Comparison of ENCODE assay signal across 26 cellular contexts in genomic region chr14:42617005-42617404, GRCh38.
"Had no signal": no experiment of that assay in that cellular context is flagged by ENCODE, and none has a peak within 500 bp of the region (broad histone marks: within the 10 kb centered on the region; RNA-seq: fewer than 3 reads in every experiment).

No MANE protein-coding gene starts in this region.

- H3K36me3 ChIP-seq: stomach, suprapubic skin, thoracic aorta, thyroid gland, tibial artery, tibial nerve, transverse colon, upper lobe of left lung, upper lobe of right lung, uterus, vagina had no signal

- ATAC-seq: stimulated activated effector memory CD8-positive, alpha-beta T cell treated with anti-CD3 and anti-CD28 coated beads, Interleukin-12 subunit alpha, Interleukin-12 subunit beta, amount 100 ng/mL, for 72 hours; stimulated activated memory B cell treated with anti-CD40 and anti-IgM and Interleukin-4, amounts not matched to agents 10 μg/mL and 1 μg/mL and 100 μg/mL, for 72 hours; stimulated activated naive B cell treated with anti-CD40 and anti-IgM and Interleukin-4, amounts not matched to agents 10 μg/mL and 1 μg/mL and 100 μg/mL, for 72 hours; stimulated activated naive CD8-positive, alpha-beta T cell treated with anti-CD3 and anti-CD28 coated beads, Interleukin-15, amount 100 ng/mL, for 72 hours; stimulated activated naive CD8-positive, alpha-beta T cell treated with anti-CD3 and anti-CD28 coated beads, Interleukin-15, Interleukin-2, amounts not matched to agents 100 U/mL and 50 U/mL, for 24 hours; upper lobe of right lung had no signal

- H3K4me1 ChIP-seq: stomach, suprapubic skin, testis, thyroid gland, tibial artery, tibial nerve, transverse colon, upper lobe of left lung, upper lobe of right lung, uterus, vagina had no signal

- H3K27me3 ChIP-seq: stomach, suprapubic skin, testis, thyroid gland, tibial artery, tibial nerve, transverse colon, upper lobe of left lung, upper lobe of right lung, uterus, vagina had no signal

- H3K9me3 ChIP-seq: stomach, suprapubic skin, testis, thoracic aorta, thyroid gland, tibial artery, tibial nerve, transverse colon, upper lobe of left lung, upper lobe of right lung, uterus, vagina had no signal

- DNase-seq: stimulated activated CD4-positive, alpha-beta T cell treated with anti-CD3 and anti-CD28 coated beads, Interleukin-2, amount 100 ng/mL, for 48 hours; stimulated activated CD4-positive, alpha-beta T cell treated with anti-CD3 and anti-CD28 coated beads, Interleukin-4, amount 100 ng/mL, for 1 hour; stimulated activated CD4-positive, alpha-beta T cell treated with anti-CD3 and anti-CD28 coated beads, Interleukin-4, amount 100 ng/mL, for 24 hours; stimulated activated CD4-positive, alpha-beta T cell treated with anti-CD3 and anti-CD28 coated beads, Interleukin-4, amount 100 ng/mL, for 4 hours; stimulated activated CD8-positive, alpha-beta memory T cell treated with anti-CD3 and anti-CD28 coated beads, Interleukin-4, amount 100 ng/mL, for 48 hours; stimulated activated naive B cell treated with anti-CD40 and anti-IgM and Interleukin-4, amounts not matched to agents 10 μg/mL and 1 μg/mL and 100 μg/mL, for 72 hours; stimulated activated naive CD4-positive, alpha-beta T cell; stimulated activated naive CD4-positive, alpha-beta T cell treated with Interleukin-2 at 50 U/mL for 16 hours; stimulated activated naive CD8-positive, alpha-beta T cell treated with anti-CD3 and anti-CD28 coated beads, Interleukin-15, amount 100 ng/mL, for 72 hours; stimulated activated naive CD8-positive, alpha-beta T cell treated with anti-CD3 and anti-CD28 coated beads, Interleukin-15, Interleukin-2, amounts not matched to agents 100 U/mL and 50 U/mL, for 24 hours; stomach; substantia nigra; testis; thyroid gland; tibial artery; transverse colon; trophoblast cell; upper lobe of left lung; upper lobe of right lung; uterus had no signal

- H3K27ac ChIP-seq: stomach, suprapubic skin, testis, thoracic aorta, thyroid gland, tibial artery, tibial nerve, transverse colon, upper lobe of left lung, upper lobe of right lung, uterus, vagina had no signal

- H3K4me3 ChIP-seq: stomach, suprapubic skin, testis, thoracic aorta, thyroid gland, tibial artery, tibial nerve, transverse colon, upper lobe of left lung, upper lobe of right lung, uterus, vagina had no signal
